24 cellular contexts compared by ENCODE assay signal in the genomic region with DNA sequence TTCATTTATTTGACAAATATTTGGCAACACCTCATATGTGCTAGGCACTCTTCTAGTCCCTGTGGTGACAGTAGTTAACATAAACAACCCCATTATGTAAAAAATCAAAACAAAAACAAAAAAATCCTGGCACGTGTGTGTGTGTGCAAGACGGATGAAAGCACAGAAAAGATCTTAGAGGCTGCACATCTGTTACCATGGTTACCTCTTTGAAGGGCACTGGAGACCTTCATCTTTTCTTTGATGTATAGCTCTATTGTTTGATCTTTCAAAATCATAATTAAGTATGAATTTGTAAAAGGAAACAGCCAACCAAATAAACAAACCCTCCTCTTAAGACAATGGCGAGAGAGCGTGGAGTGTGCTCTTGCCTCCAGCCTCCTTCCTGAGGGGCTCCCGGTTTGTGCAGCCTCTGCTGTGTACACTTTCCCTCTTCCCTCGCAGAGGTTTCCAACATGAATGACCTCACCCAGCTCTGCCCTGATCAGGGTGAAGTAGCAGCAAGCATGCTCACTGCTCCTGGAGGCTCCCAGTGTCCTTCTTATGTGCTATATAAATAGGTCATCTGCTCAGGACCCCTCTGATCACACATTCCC. TPM values are rescaled to one million over a fixed set of nuclear protein-coding genes. Genes with fewer than 3 reads are reported as not detected.
A peak's percentile ranks its signal among the peaks of the same experiment; 100 is the strongest.
DNase-seq lines count a peak whose midpoint lies in the region; ATAC-seq and TF ChIP-seq lines count a peak whose summit lies in the region.
"Had no signal": no experiment of that assay in that cellular context is flagged by ENCODE, and none has a peak within 500 bp of the region (broad histone marks: within the 10 kb centered on the region; RNA-seq: fewer than 3 reads in every experiment).

No MANE protein-coding gene starts in this region.

- H3K9me3 ChIP-seq in neuron (ENCODE audit: low read length) (no peaks in the 10 kb centered on the region), right cardiac atrium (ENCODE audit: control insufficient read depth, low read length) (no peaks in the 10 kb centered on the region)
- H3K9me3 ChIP-seq: lower lobe of right lung had no signal

- intact Hi-C loops in right cardiac atrium (cut with DNase I): no loop called here

- H3K36me3 ChIP-seq in neuron (ENCODE audit: insufficient read depth, low read length): no peaks in the 10 kb centered on the region
- H3K36me3 ChIP-seq: lower lobe of right lung had no signal

- WGBS in right cardiac atrium: 58% methylated on average over 6 of the region's 6 CpGs

- no peak for TF ChIP-seq POLR2A in erythroblast (IDR thresholded peaks at IDR 0.05; ENCODE audit: low read length)

- H3K27ac ChIP-seq in right cardiac atrium (ENCODE audit: low read length): no peak overlapping the region
- H3K27ac ChIP-seq: 22Rv1, lower lobe of right lung, RWPE1 had no signal

- H3K27me3 ChIP-seq in neuron (ENCODE audit: insufficient read depth, low read length) (no peaks in the 10 kb centered on the region), right cardiac atrium (ENCODE audit: control insufficient read depth, insufficient read depth) (no peaks in the 10 kb centered on the region)

- DNase-seq in DMS 273 (lab: John Stamatoyannopoulos, UW; ENCODE audit: unreplicated experiment) (peak; percentile 21), DMS 273 treated with DMSO at 0.1 percent for 48 hours (lab: John Stamatoyannopoulos, UW) (no peak), NCI-H748 (lab: John Stamatoyannopoulos, UW; ENCODE audit: unreplicated experiment) (peak; percentile 69), erythroblast (lab: John Stamatoyannopoulos, UW) (no peak), right cardiac atrium (no peak)
- peak; percentile 45 for DNase-seq in Jurkat, Clone E6-1 (ENCODE audit: low read depth, low spot score)
- DNase-seq: activated CD4-positive, CD25-positive, alpha-beta regulatory T cell; activated naive CD4-positive, alpha-beta T cell treated with anti-CD3 and anti-CD28 coated beads, Interleukin-2, amount 10 ng/mL, durations not matched to agents 7 days and 5 days; activated T-cell treated with anti-CD3 and anti-CD28 coated beads, Interleukin-2, amount 50 U/mL, for 48 hours; anterior cingulate cortex; caudate nucleus; dorsolateral prefrontal cortex; foreskin melanocyte; islet precursor cell; lower lobe of right lung; T1000 had no signal

- H3K4me3 ChIP-seq in Jurkat, Clone E6-1 (ENCODE audit: low read length): no peak overlapping the region
- H3K4me3 ChIP-seq in neuron (ENCODE audit: low read length): no peak overlapping the region
- no peak overlapping the region for H3K4me3 ChIP-seq in right cardiac atrium (ENCODE audit: low read length)
- H3K4me3 ChIP-seq: dorsolateral prefrontal cortex, lower lobe of right lung had no signal

- peak overlapping the region; percentile 24 for H2AFZ ChIP-seq in neuron (ENCODE audit: low read depth, low read length)

- peaks cover 24% of the 10 kb centered on the region for H3K4me1 ChIP-seq in neuron (ENCODE audit: insufficient read depth, low read length)
- no peaks in the 10 kb centered on the region for H3K4me1 ChIP-seq in right cardiac atrium (ENCODE audit: control insufficient read depth, insufficient read depth, low read length)
- H3K4me1 ChIP-seq: lower lobe of right lung had no signal

- ATAC-seq in GM19395 (IDR thresholded peaks at IDR 0.05; ENCODE audit: unreplicated experiment) (no peak), right cardiac atrium (no peak)
- ATAC-seq: lower lobe of right lung, SK-N-SH treated with all-trans-retinoic acid at 6 μM for 48 hours had no signal

RNA-seq across cellular contexts. Expression of gene CACNA1S, which starts 28.0 kb away (rescaled TPM):
- not detected for polyA plus RNA-seq in Jurkat, Clone E6-1 (2012; ENCODE audit: insufficient read depth, insufficient read length)
- under 1 TPM in 2 of 4 donors, not detected in 2; 0.06 to 0.09 TPM for total RNA-seq in right cardiac atrium
- polyA plus RNA-seq in right cardiac atrium: not detected
- total RNA-seq: epithelial cell of proximal tubule, H1 had no signal
- polyA plus RNA-seq: IgD-negative memory B cell had no signal

RNA-seq across cellular contexts. Expression of gene ASCL5, which starts 42.7 kb away (rescaled TPM):
- 0.61 TPM for polyA plus RNA-seq in Jurkat, Clone E6-1 (2012; ENCODE audit: insufficient read depth, insufficient read length)
- not detected for total RNA-seq in right cardiac atrium
- not detected for polyA plus RNA-seq in right cardiac atrium
- total RNA-seq: epithelial cell of proximal tubule, lower lobe of right lung had no signal
- polyA plus RNA-seq: IgD-negative memory B cell had no signal

Comparison
In these comparisons a context has a peak if more than half of its experiments do, and no peak if none do; other contexts are left out.
1. DNase-seq: peak in DMS 273 (single experiment), Jurkat, Clone E6-1 (single experiment) and NCI-H748 (single experiment); none in DMS 273 treated with DMSO at 0.1 percent for 48 hours (single experiment), erythroblast (0 of 2) and right cardiac atrium (0 of 3).